Comparison of ENCODE assay signal across 8 cellular contexts in the genomic region with DNA sequence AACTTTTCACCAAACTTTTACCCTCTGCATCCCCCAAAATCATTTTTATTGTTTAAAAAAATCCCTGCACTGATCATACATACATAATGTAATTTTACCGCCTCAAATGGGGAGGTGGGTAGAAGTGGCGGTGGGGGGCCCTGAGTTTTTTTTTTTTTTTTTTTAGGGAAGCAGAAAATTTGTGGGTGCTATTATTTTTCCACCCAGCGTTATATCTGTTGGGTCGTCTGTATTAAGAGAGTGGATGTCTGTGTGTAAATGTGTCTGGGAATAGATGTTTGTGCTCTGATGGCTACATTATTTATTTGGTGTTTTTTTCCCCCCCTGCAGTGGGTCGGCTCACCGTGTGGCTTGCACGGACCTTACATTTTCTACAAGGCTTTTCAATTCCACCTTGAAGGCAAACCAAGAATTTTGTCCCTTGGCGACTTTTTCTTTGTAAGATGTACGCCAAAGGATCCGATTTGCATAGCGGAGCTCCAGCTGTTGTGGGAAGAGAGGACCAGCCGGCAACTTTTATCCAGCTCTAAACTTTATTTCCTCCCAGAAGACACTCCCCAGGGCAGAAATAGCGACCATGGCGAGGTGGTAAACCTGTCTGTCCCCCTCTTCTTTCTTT.
DNase-seq lines count a peak whose midpoint lies in the region; ATAC-seq and TF ChIP-seq lines count a peak whose summit lies in the region.

No MANE protein-coding gene starts in this region.

- no peaks in the 10 kb centered on the region for H3K27me3 Mint-ChIP-seq in activated naive CD8-positive, alpha-beta T cell

- peak overlapping the region; percentile 96 for H3K27ac Mint-ChIP-seq in activated naive CD8-positive, alpha-beta T cell

- H3K4me3 Mint-ChIP-seq in activated naive CD8-positive, alpha-beta T cell, result peak overlapping the region; percentile 93

- peak overlapping the region; percentile 89 for H3K4me2 ChIP-seq in BLaER1

- no peaks in the 10 kb centered on the region for H3K36me3 Mint-ChIP-seq in activated naive CD8-positive, alpha-beta T cell

- TF ChIP-seq CTCF in GM10266 (IDR thresholded peaks at IDR 0.05; ENCODE audit: control insufficient read depth, insufficient read depth, low read depth, missing control alignments), result no peak

- H3K4me1 Mint-ChIP-seq in activated naive CD8-positive, alpha-beta T cell (ENCODE audit: low read depth), result peaks cover 56% of the 10 kb centered on the region

- ATAC-seq in GM18873 (IDR thresholded peaks at IDR 0.05; ENCODE audit: low FRiP score, unreplicated experiment), result no peak

- H3K4me3 ChIP-seq in BLaER1 (peak overlapping the region; percentile 79), HUES48 (ENCODE audit: low read depth, low read length) (peak overlapping the region; percentile 85), skeletal muscle cell (ENCODE audit: low read depth, low read length) (peak overlapping the region; percentile 88)

- H3K9me3 ChIP-seq in BLaER1 (no peaks in the 10 kb centered on the region), HUES48 (ENCODE audit: control insufficient read depth, insufficient read depth, low read length) (no peaks in the 10 kb centered on the region)

- DNase-seq in hippocampal formation (lab: John Stamatoyannopoulos, UW), result peak; percentile 60 to 83
- no peak for DNase-seq in skeletal muscle cell (ENCODE audit: low read depth)
- DNase-seq in SW480 (ENCODE audit: low spot score), result no peak
- DNase-seq in GM10266 (ENCODE audit: extremely low spot score), result no peak

- peak overlapping the region; percentile 99 for H3K27ac ChIP-seq in BLaER1
- H3K27ac ChIP-seq in HUES48 (ENCODE audit: low read depth, low read length), result no peak overlapping the region

- H3K36me3 ChIP-seq in BLaER1 (peaks cover 9% of the 10 kb centered on the region; the same call in 1 of the 2 replicates), HUES48 (ENCODE audit: control insufficient read depth, insufficient read depth, low read length) (no peaks in the 10 kb centered on the region)

- peaks cover 30% of the 10 kb centered on the region for H4K20me1 ChIP-seq in BLaER1

- H3K4me1 ChIP-seq in BLaER1 (peaks cover 43% of the 10 kb centered on the region), HUES48 (ENCODE audit: control insufficient read depth, insufficient read depth, low read length) (peaks cover 35% of the 10 kb centered on the region)

- no peaks in the 10 kb centered on the region for H3K27me3 ChIP-seq in BLaER1
- peaks cover 51% of the 10 kb centered on the region for H3K27me3 ChIP-seq in HUES48 (ENCODE audit: control insufficient read depth, insufficient read depth, low read length)

- no peaks in the 10 kb centered on the region for H3K9me3 Mint-ChIP-seq in activated naive CD8-positive, alpha-beta T cell (ENCODE audit: low read depth)

- H3K9ac ChIP-seq in BLaER1 (peak overlapping the region; percentile 99), HUES48 (ENCODE audit: low read depth, low read length) (no peak overlapping the region)

Comparison
In these comparisons a context has a peak if more than half of its experiments do, and no peak if none do; other contexts are left out.
1. DNase-seq: peak in hippocampal formation (2 of 2); none in skeletal muscle cell (single experiment), SW480 (single experiment) and GM10266 (single experiment).
2. Peak in every context shown above with its lines, with median percentiles within 50 percentile points of each other: H3K4me3 ChIP-seq.